In the genomic region with DNA sequence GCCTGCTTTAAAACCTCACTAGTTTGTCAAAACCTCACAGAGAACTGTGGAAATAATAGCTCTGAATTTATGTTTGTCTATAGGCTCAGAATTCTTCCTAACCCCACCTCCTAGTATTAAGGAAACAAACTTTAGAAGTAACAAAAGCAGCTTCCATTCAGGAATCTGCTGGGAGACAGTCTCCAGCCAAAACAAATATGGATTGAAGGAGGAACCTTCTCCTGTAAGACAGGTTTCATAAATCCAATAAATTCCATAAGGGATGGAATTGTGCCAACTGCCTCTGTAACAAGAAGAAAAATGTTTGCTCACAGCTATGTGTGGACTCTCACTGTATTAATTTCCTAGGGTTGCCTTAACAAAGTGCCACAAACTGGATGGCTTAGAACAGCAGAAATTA, we compare ENCODE assay signal across 26 cellular contexts. TPM values are rescaled to one million over a fixed set of nuclear protein-coding genes. Genes with fewer than 3 reads are reported as not detected.
DNase-seq lines count a peak whose midpoint lies in the region; ATAC-seq and TF ChIP-seq lines count a peak whose summit lies in the region.
"Had no signal": no experiment of that assay in that cellular context is flagged by ENCODE, and none has a peak within 500 bp of the region (broad histone marks: within the 10 kb centered on the region; RNA-seq: fewer than 3 reads in every experiment).

No MANE protein-coding gene starts in this region.

- peak overlapping the region in 1 of 3 experiments; percentile 11 for H3K4me3 Mint-ChIP-seq in nephron
- no peak overlapping the region for H3K4me3 Mint-ChIP-seq in activated naive CD4-positive, alpha-beta T cell treated with anti-CD3 and anti-CD28 coated beads, Interleukin-2, amount 10 ng/mL, durations not matched to agents 7 days and 5 days
- H3K4me3 Mint-ChIP-seq: activated CD8-positive, alpha-beta T cell treated with anti-CD3 and anti-CD28 coated beads for 36 hours; activated naive CD8-positive, alpha-beta T cell treated with anti-CD3 and anti-CD28 coated beads, Interleukin-2, amount 50 U/mL, for 24 hours; B cell; naive thymus-derived CD4-positive, alpha-beta T cell; stimulated activated effector memory CD8-positive, alpha-beta T cell treated with anti-CD3 and anti-CD28 coated beads, Interleukin-12 subunit alpha, Interleukin-12 subunit beta, amount 100 ng/mL, for 72 hours had no signal

- H3K27ac ChIP-seq in body of pancreas = peak overlapping the region in 3 of 4 donors; percentile 18 to 72 (median 70)
- no peak overlapping the region for H3K27ac ChIP-seq in sigmoid colon
- H3K27ac ChIP-seq: foreskin keratinocyte, spleen had no signal

- TF ChIP-seq POLR2A in body of pancreas (IDR thresholded peaks at IDR 0.05) (no peak), sigmoid colon (IDR thresholded peaks at IDR 0.05) (no peak)

- no peaks in the 10 kb centered on the region for H3K9me3 Mint-ChIP-seq in nephron
- no peaks in the 10 kb centered on the region for H3K9me3 Mint-ChIP-seq in activated naive CD4-positive, alpha-beta T cell treated with anti-CD3 and anti-CD28 coated beads, Interleukin-2, amount 10 ng/mL, durations not matched to agents 7 days and 5 days
- H3K9me3 Mint-ChIP-seq: activated CD8-positive, alpha-beta T cell treated with anti-CD3 and anti-CD28 coated beads for 36 hours; activated naive CD8-positive, alpha-beta T cell treated with anti-CD3 and anti-CD28 coated beads, Interleukin-2, amount 50 U/mL, for 24 hours; naive thymus-derived CD4-positive, alpha-beta T cell; stimulated activated effector memory CD8-positive, alpha-beta T cell treated with anti-CD3 and anti-CD28 coated beads, Interleukin-12 subunit alpha, Interleukin-12 subunit beta, amount 100 ng/mL, for 72 hours had no signal

- H3K27me3 ChIP-seq in body of pancreas (no peaks in the 10 kb centered on the region), sigmoid colon (no peaks in the 10 kb centered on the region)
- H3K27me3 ChIP-seq: foreskin keratinocyte, spleen had no signal

- intact Hi-C loops in body of pancreas (cut with DNase I) = no loop called here
- intact Hi-C loops in sigmoid colon (cut with DNase I) = no loop called here

- peak overlapping the region; percentile 34 to 84 (median 63) for H3K27ac Mint-ChIP-seq in nephron
- H3K27ac Mint-ChIP-seq in activated naive CD4-positive, alpha-beta T cell treated with anti-CD3 and anti-CD28 coated beads, Interleukin-2, amount 10 ng/mL, durations not matched to agents 7 days and 5 days = no peak overlapping the region
- H3K27ac Mint-ChIP-seq: activated CD8-positive, alpha-beta T cell treated with anti-CD3 and anti-CD28 coated beads for 36 hours; activated naive CD8-positive, alpha-beta T cell treated with anti-CD3 and anti-CD28 coated beads, Interleukin-2, amount 50 U/mL, for 24 hours; B cell; naive thymus-derived CD4-positive, alpha-beta T cell; stimulated activated effector memory CD8-positive, alpha-beta T cell treated with anti-CD3 and anti-CD28 coated beads, Interleukin-12 subunit alpha, Interleukin-12 subunit beta, amount 100 ng/mL, for 72 hours had no signal

- no peak overlapping the region for H3K4me3 ChIP-seq in body of pancreas
- H3K4me3 ChIP-seq in sigmoid colon = no peak overlapping the region
- H3K4me3 ChIP-seq: spleen had no signal

- no peaks in the 10 kb centered on the region for H3K36me3 Mint-ChIP-seq in nephron (ENCODE audit: low read depth)
- no peaks in the 10 kb centered on the region for H3K36me3 Mint-ChIP-seq in activated naive CD4-positive, alpha-beta T cell treated with anti-CD3 and anti-CD28 coated beads, Interleukin-2, amount 10 ng/mL, durations not matched to agents 7 days and 5 days
- H3K36me3 Mint-ChIP-seq: naive thymus-derived CD4-positive, alpha-beta T cell; stimulated activated effector memory CD8-positive, alpha-beta T cell treated with anti-CD3 and anti-CD28 coated beads, Interleukin-12 subunit alpha, Interleukin-12 subunit beta, amount 100 ng/mL, for 72 hours had no signal

- CTCF ChIA-PET in activated naive CD4-positive, alpha-beta T cell treated with anti-CD3 and anti-CD28 coated beads, Interleukin-2, amount 10 ng/mL, durations not matched to agents 7 days and 5 days (lab: Charles Lee) = interaction anchor here (2.0 to 2.2 kb wide), 2 partner anchors 8 to 24 kb away, joined by 4 to 9 read pairs; a partner anchor contains a TSS

- H3K36me3 ChIP-seq in body of pancreas (replicated peaks in 1 of 2; ENCODE audit: insufficient read depth in 1 of 2, low read depth in 2 of 2) (no peaks in the 10 kb centered on the region), sigmoid colon (no peaks in the 10 kb centered on the region)
- H3K36me3 ChIP-seq: spleen had no signal

- no peaks in the 10 kb centered on the region for H3K9me3 ChIP-seq in body of pancreas
- no peaks in the 10 kb centered on the region for H3K9me3 ChIP-seq in sigmoid colon
- H3K9me3 ChIP-seq: spleen had no signal

- peak; percentile 18 for DNase-seq in DMS79 treated with DMSO at 0.1 percent for 48 hours (lab: John Stamatoyannopoulos, UW)
- DNase-seq in DMS79 (lab: John Stamatoyannopoulos, UW) = no peak
- DNase-seq in NCI-H2029 (lab: John Stamatoyannopoulos, UW) = peak; percentile 30
- DNase-seq in body of pancreas = no peak
- DNase-seq in activated naive CD4-positive, alpha-beta T cell treated with anti-CD3 and anti-CD28 coated beads, Interleukin-2, amount 10 ng/mL, durations not matched to agents 7 days and 5 days = no peak
- no peak for DNase-seq in putamen (ENCODE audit: low spot score)
- DNase-seq in sigmoid colon = no peak
- DNase-seq: activated CD8-positive, alpha-beta T cell treated with anti-CD3 and anti-CD28 coated beads for 36 hours; activated effector memory CD4-positive, alpha-beta T cell treated with anti-CD3 and anti-CD28 coated beads, Interleukin-2, amount 50 U/mL, for 16 hours; activated naive CD8-positive, alpha-beta T cell treated with anti-CD3 and anti-CD28 coated beads, Interleukin-2, amount 50 U/mL, for 24 hours; effector memory CD4-positive, alpha-beta T cell; foreskin keratinocyte; IMR-90; mesendoderm; naive thymus-derived CD4-positive, alpha-beta T cell; NCI-H2081 treated with DMSO at 0.1 percent for 48 hours; NCI-H524; spleen; stimulated activated CD4-positive, alpha-beta T cell treated with anti-CD3 and anti-CD28 coated beads, Interleukin-2, amount 100 ng/mL, for 48 hours had no signal

- peaks cover 16% of the 10 kb centered on the region for H3K4me1 Mint-ChIP-seq in nephron
- H3K4me1 Mint-ChIP-seq in activated naive CD4-positive, alpha-beta T cell treated with anti-CD3 and anti-CD28 coated beads, Interleukin-2, amount 10 ng/mL, durations not matched to agents 7 days and 5 days = no peaks in the 10 kb centered on the region
- H3K4me1 Mint-ChIP-seq: activated naive CD8-positive, alpha-beta T cell treated with anti-CD3 and anti-CD28 coated beads, Interleukin-2, amount 50 U/mL, for 24 hours; B cell; stimulated activated effector memory CD8-positive, alpha-beta T cell treated with anti-CD3 and anti-CD28 coated beads, Interleukin-12 subunit alpha, Interleukin-12 subunit beta, amount 100 ng/mL, for 72 hours had no signal

- peaks cover 7% of the 10 kb centered on the region for H3K27me3 Mint-ChIP-seq in nephron (ENCODE audit: low read depth)
- peaks cover 7% of the 10 kb centered on the region for H3K27me3 Mint-ChIP-seq in activated naive CD4-positive, alpha-beta T cell treated with anti-CD3 and anti-CD28 coated beads, Interleukin-2, amount 10 ng/mL, durations not matched to agents 7 days and 5 days

- TF ChIP-seq CTCF in body of pancreas (IDR thresholded peaks at IDR 0.05) = no peak
- no peak for TF ChIP-seq CTCF in nephron (IDR thresholded peaks at IDR 0.05; ENCODE audit: unreplicated experiment in 3 of 3)
- no peak for TF ChIP-seq CTCF in sigmoid colon (IDR thresholded peaks at IDR 0.05)

- TF ChIP-seq EP300 in sigmoid colon (IDR thresholded peaks at IDR 0.05) = no peak

- ATAC-seq in body of pancreas = peak; percentile 47
- ATAC-seq: activated CD4-positive, CD25-positive, alpha-beta regulatory T cell treated with anti-CD3 and anti-CD28 coated beads, Interleukin-2, amount 50 U/mL, for 24 hours; activated CD8-positive, alpha-beta T cell treated with anti-CD3 and anti-CD28 coated beads for 36 hours; activated naive CD8-positive, alpha-beta T cell treated with anti-CD3 and anti-CD28 coated beads, Interleukin-2, amount 50 U/mL, for 24 hours; esophagus mucosa; foreskin keratinocyte; left lobe of liver; naive thymus-derived CD4-positive, alpha-beta T cell; stimulated activated effector memory CD8-positive, alpha-beta T cell treated with anti-CD3 and anti-CD28 coated beads, Interleukin-12 subunit alpha, Interleukin-12 subunit beta, amount 100 ng/mL, for 72 hours had no signal

- peaks cover 54% of the 10 kb centered on the region for H3K4me1 ChIP-seq in body of pancreas
- peaks cover 0 to 4% (median 0%) of the 10 kb centered on the region in 4 donors for H3K4me1 ChIP-seq in sigmoid colon
- H3K4me1 ChIP-seq: foreskin keratinocyte, spleen had no signal

RNA-seq across cellular contexts. Expression of a gene that starts 7.5 kb away (rescaled TPM):
- 10 to 100 TPM in 1 of 2 donors, 1 to 10 TPM in 1; 3.6 to 15.3 TPM for total RNA-seq in body of pancreas
- total RNA-seq in sigmoid colon = 1 to 10 TPM in 3 of 4 donors, under 1 TPM in 1; 0.81 to 7.8 (median 2.2) TPM
- 1 to 10 TPM in 1 of 3 donors, under 1 TPM in 2; 0.50 to 1.6 (median 0.60) TPM for polyA plus RNA-seq in sigmoid colon

RNA-seq across cellular contexts. Expression of a gene that starts 14.2 kb away (rescaled TPM):
- 1 to 10 TPM; 6.0 to 6.3 TPM for total RNA-seq in body of pancreas
- 1 to 10 TPM; 5.3 to 9.5 (median 8.5) TPM for total RNA-seq in sigmoid colon
- 1 to 10 TPM; 2.4 to 3.4 (median 2.8) TPM for polyA plus RNA-seq in sigmoid colon

RNA-seq across cellular contexts. Expression of a gene that starts 14.3 kb away (rescaled TPM):
- 1 to 10 TPM; 2.6 to 3.6 TPM for total RNA-seq in body of pancreas
- 10 to 100 TPM in 3 of 4 donors, 1 to 10 TPM in 1; 8.3 to 19.7 (median 11.1) TPM for total RNA-seq in sigmoid colon
- polyA plus RNA-seq in sigmoid colon = 1 to 10 TPM; 1.8 to 3.9 (median 3.8) TPM

RNA-seq across cellular contexts. Expression of a gene that starts 32.3 kb away (rescaled TPM):
- total RNA-seq in body of pancreas (under 1 TPM; 0.26 to 0.33 TPM), sigmoid colon (1 to 10 TPM in 3 of 4 donors, under 1 TPM in 1; 0.95 to 5.5 (median 1.8) TPM)
- under 1 TPM in 1 of 3 donors, not detected in 2; 0.74 TPM for polyA plus RNA-seq in sigmoid colon
- total RNA-seq: chondrocyte, IMR-90 had no signal
- polyA plus RNA-seq: IMR-90 had no signal

Comparison
In these comparisons a context has a peak if more than half of its experiments do, and no peak if none do; other contexts are left out.
1. DNase-seq: peak in DMS79 treated with DMSO at 0.1 percent for 48 hours (single experiment) and NCI-H2029 (single experiment); none in DMS79 (single experiment), body of pancreas (0 of 4), activated naive CD4-positive, alpha-beta T cell treated with anti-CD3 and anti-CD28 coated beads, Interleukin-2, amount 10 ng/mL, durations not matched to agents 7 days and 5 days (single experiment), putamen (single experiment) and sigmoid colon (single experiment).
2. H3K27ac ChIP-seq: peak in body of pancreas (3 of 4); none in sigmoid colon (0 of 4).